1 cellular context compared by ENCODE assay signal in the genomic region with DNA sequence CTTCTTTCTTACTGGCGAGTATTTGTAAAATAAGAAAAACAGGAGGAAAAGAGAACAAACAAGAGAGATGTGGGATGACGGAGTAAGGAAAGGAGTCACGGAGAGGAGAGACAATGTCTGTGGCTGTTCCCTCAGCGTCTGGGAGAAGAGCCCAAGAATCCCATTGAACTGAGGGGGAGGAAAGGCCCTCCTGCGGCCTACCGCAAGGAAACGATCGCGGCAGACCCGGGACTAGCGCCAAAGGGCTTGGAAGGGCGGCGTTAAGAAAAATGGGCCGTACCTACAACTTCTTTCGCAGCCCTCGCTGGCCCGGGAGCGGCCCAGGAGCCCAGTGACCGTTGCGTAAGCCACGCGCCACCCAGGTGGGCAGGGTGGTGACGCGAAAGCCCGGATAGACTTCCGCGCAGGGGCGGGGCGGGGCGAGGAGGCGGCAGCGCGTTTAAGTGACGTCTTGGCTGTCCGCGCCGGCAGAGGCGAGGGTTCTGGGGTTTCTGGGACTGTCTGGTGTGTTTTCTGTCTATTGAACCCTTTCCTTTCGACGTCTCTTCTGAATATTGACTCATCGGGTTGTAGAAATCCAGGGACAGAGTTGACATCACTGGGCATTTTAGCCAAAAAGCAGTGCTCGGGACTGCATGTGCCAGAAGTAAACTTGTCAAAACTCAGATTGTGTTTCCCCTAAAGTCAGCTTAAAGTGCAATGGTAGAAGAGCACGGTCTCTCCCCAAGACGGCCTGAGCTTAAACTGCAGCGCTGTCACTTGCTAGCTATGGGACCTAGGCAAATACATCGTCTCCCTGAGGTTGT.
TF ChIP-seq lines count a peak whose summit lies in the region.

A gene with protein sequence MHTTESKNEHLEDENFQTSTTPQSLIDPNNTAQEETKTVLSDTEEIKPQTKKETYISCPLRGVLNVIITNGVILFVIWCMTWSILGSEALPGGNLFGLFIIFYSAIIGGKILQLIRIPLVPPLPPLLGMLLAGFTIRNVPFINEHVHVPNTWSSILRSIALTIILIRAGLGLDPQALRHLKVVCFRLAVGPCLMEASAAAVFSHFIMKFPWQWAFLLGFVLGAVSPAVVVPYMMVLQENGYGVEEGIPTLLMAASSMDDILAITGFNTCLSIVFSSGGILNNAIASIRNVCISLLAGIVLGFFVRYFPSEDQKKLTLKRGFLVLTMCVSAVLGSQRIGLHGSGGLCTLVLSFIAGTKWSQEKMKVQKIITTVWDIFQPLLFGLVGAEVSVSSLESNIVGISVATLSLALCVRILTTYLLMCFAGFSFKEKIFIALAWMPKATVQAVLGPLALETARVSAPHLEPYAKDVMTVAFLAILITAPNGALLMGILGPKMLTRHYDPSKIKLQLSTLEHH (minus strand): TSS at position 387 of the 806 bp plus-strand sequence. CDS start 27,994 bp downstream, outside the sequence.

TF ChIP-seq in GM12878, 131 proteins besides CTCF, POLR2A, EP300 and RAD21 (continued from another document and continues in another):
- TF ChIP-seq, protein P1, sequence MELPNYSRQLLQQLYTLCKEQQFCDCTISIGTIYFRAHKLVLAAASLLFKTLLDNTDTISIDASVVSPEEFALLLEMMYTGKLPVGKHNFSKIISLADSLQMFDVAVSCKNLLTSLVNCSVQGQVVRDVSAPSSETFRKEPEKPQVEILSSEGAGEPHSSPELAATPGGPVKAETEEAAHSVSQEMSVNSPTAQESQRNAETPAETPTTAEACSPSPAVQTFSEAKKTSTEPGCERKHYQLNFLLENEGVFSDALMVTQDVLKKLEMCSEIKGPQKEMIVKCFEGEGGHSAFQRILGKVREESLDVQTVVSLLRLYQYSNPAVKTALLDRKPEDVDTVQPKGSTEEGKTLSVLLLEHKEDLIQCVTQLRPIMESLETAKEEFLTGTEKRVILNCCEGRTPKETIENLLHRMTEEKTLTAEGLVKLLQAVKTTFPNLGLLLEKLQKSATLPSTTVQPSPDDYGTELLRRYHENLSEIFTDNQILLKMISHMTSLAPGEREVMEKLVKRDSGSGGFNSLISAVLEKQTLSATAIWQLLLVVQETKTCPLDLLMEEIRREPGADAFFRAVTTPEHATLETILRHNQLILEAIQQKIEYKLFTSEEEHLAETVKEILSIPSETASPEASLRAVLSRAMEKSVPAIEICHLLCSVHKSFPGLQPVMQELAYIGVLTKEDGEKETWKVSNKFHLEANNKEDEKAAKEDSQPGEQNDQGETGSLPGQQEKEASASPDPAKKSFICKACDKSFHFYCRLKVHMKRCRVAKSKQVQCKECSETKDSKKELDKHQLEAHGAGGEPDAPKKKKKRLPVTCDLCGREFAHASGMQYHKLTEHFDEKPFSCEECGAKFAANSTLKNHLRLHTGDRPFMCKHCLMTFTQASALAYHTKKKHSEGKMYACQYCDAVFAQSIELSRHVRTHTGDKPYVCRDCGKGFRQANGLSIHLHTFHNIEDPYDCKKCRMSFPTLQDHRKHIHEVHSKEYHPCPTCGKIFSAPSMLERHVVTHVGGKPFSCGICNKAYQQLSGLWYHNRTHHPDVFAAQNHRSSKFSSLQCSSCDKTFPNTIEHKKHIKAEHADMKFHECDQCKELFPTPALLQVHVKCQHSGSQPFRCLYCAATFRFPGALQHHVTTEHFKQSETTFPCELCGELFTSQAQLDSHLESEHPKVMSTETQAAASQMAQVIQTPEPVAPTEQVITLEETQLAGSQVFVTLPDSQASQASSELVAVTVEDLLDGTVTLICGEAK (IDR thresholded peaks at IDR 0.05; ENCODE audit: borderline replicate concordance), result 0 out of 2 replicates have a peak, but pooled peaks have one; percentile 24
- TF ChIP-seq RAD51 (IDR thresholded peaks at IDR 0.05) (no peak; the same call in 1 of the 2 replicates), RELA (IDR thresholded peaks at IDR 0.05; ENCODE audit: borderline replicate concordance, partially characterized antibody) (peak; percentile 25), HDAC2 (IDR thresholded peaks at IDR 0.05) (no peak), SREBF1 (IDR thresholded peaks at IDR 0.05; ENCODE audit: low read length) (no peak), IKZF1 (conservative IDR thresholded peaks at IDR 0.05) (peak; percentile 87), IKZF2 (IDR thresholded peaks at IDR 0.05) (peak; percentile 66 to 84), SMC3 (IDR thresholded peaks at IDR 0.05; ENCODE audit: borderline replicate concordance, low read length) (no peak), ZNF274 (IDR thresholded peaks at IDR 0.05; ENCODE audit: insufficient read depth, insufficient read length) (no peak), NFYA (IDR thresholded peaks at IDR 0.05; ENCODE audit: borderline replicate concordance, low read depth, low read length) (no peak), ZZZ3 (IDR thresholded peaks at IDR 0.05; ENCODE audit: control insufficient read depth, insufficient read length, low read depth) (no peak), SRF (IDR thresholded peaks at IDR 0.05; ENCODE audit: low read depth in 2 of 2, low read length in 2 of 2) (peak in 1 of 2 experiments; percentile 69; a peak in 2 of 4 replicates), WRNIP1 (IDR thresholded peaks at IDR 0.05; ENCODE audit: borderline replicate concordance, low read depth, low read length) (0 out of 2 replicates have a peak, but pooled peaks have one; percentile 57), NR2C2 (IDR thresholded peaks at IDR 0.05; ENCODE audit: borderline replicate concordance, control insufficient read depth, insufficient read length, low read depth) (no peak), NRF1 (conservative IDR thresholded peaks at IDR 0.05; ENCODE audit: low read depth, low read length) (no peak), DPF2 (IDR thresholded peaks at IDR 0.05) (peak; percentile 68), BMI1 (IDR thresholded peaks at IDR 0.05; ENCODE audit: borderline replicate concordance) (no peak), GATAD2B (conservative IDR thresholded peaks at IDR 0.05; ENCODE audit: low read depth) (peak; percentile 80), POLR2AphosphoS5 (IDR thresholded peaks at IDR 0.05; ENCODE audit: low read length) (peak; percentile 92), RUNX3 (IDR thresholded peaks at IDR 0.05; ENCODE audit: low read length) (peak; percentile 62), RBBP5 (conservative IDR thresholded peaks at IDR 0.05) (no peak), RCOR1 (conservative IDR thresholded peaks at IDR 0.05; ENCODE audit: low read depth, low read length) (no peak), PAX8 (IDR thresholded peaks at IDR 0.05) (no peak), SMARCA5 (IDR thresholded peaks at IDR 0.05) (no peak), TCF3 (IDR thresholded peaks at IDR 0.05; ENCODE audit: borderline replicate concordance, insufficient read depth, low read depth, low read length) (peak; percentile 82; the same call in 1 of the 2 replicates), ZNF384 (IDR thresholded peaks at IDR 0.05; ENCODE audit: borderline replicate concordance, low read depth, low read length) (no peak), ETV6 (conservative IDR thresholded peaks at IDR 0.05 in 1 of 2, IDR thresholded peaks at IDR 0.05 in 1 of 2; ENCODE audit: borderline replicate concordance in 1 of 2, low read depth in 1 of 2) (no peak)
- TF ChIP-seq, protein P2, sequence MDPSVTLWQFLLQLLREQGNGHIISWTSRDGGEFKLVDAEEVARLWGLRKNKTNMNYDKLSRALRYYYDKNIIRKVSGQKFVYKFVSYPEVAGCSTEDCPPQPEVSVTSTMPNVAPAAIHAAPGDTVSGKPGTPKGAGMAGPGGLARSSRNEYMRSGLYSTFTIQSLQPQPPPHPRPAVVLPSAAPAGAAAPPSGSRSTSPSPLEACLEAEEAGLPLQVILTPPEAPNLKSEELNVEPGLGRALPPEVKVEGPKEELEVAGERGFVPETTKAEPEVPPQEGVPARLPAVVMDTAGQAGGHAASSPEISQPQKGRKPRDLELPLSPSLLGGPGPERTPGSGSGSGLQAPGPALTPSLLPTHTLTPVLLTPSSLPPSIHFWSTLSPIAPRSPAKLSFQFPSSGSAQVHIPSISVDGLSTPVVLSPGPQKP (IDR thresholded peaks at IDR 0.05; ENCODE audit: low read depth, low read length), result no peak
- TF ChIP-seq, protein P3, sequence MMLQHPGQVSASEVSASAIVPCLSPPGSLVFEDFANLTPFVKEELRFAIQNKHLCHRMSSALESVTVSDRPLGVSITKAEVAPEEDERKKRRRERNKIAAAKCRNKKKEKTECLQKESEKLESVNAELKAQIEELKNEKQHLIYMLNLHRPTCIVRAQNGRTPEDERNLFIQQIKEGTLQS (IDR thresholded peaks at IDR 0.05; ENCODE audit: borderline replicate concordance, extremely low read depth, low read depth, low read length), result peak; percentile 65; the same call in 1 of the 2 replicates
- TF ChIP-seq, protein P4, sequence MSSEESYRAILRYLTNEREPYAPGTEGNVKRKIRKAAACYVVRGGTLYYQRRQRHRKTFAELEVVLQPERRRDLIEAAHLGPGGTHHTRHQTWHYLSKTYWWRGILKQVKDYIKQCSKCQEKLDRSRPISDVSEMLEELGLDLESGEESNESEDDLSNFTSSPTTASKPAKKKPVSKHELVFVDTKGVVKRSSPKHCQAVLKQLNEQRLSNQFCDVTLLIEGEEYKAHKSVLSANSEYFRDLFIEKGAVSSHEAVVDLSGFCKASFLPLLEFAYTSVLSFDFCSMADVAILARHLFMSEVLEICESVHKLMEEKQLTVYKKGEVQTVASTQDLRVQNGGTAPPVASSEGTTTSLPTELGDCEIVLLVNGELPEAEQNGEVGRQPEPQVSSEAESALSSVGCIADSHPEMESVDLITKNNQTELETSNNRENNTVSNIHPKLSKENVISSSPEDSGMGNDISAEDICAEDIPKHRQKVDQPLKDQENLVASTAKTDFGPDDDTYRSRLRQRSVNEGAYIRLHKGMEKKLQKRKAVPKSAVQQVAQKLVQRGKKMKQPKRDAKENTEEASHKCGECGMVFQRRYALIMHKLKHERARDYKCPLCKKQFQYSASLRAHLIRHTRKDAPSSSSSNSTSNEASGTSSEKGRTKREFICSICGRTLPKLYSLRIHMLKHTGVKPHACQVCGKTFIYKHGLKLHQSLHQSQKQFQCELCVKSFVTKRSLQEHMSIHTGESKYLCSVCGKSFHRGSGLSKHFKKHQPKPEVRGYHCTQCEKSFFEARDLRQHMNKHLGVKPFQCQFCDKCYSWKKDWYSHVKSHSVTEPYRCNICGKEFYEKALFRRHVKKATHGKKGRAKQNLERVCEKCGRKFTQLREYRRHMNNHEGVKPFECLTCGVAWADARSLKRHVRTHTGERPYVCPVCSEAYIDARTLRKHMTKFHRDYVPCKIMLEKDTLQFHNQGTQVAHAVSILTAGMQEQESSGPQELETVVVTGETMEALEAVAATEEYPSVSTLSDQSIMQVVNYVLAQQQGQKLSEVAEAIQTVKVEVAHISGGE (CRISPR knock-in tag; IDR thresholded peaks at IDR 0.05), result no peak
- TF ChIP-seq, protein P5, sequence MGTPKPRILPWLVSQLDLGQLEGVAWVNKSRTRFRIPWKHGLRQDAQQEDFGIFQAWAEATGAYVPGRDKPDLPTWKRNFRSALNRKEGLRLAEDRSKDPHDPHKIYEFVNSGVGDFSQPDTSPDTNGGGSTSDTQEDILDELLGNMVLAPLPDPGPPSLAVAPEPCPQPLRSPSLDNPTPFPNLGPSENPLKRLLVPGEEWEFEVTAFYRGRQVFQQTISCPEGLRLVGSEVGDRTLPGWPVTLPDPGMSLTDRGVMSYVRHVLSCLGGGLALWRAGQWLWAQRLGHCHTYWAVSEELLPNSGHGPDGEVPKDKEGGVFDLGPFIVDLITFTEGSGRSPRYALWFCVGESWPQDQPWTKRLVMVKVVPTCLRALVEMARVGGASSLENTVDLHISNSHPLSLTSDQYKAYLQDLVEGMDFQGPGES (IDR thresholded peaks at IDR 0.05), result no peak
- TF ChIP-seq, protein P6, sequence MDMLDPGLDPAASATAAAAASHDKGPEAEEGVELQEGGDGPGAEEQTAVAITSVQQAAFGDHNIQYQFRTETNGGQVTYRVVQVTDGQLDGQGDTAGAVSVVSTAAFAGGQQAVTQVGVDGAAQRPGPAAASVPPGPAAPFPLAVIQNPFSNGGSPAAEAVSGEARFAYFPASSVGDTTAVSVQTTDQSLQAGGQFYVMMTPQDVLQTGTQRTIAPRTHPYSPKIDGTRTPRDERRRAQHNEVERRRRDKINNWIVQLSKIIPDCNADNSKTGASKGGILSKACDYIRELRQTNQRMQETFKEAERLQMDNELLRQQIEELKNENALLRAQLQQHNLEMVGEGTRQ (IDR thresholded peaks at IDR 0.05; ENCODE audit: borderline replicate concordance, low read depth, low read length), result no peak
- TF ChIP-seq, protein P7, sequence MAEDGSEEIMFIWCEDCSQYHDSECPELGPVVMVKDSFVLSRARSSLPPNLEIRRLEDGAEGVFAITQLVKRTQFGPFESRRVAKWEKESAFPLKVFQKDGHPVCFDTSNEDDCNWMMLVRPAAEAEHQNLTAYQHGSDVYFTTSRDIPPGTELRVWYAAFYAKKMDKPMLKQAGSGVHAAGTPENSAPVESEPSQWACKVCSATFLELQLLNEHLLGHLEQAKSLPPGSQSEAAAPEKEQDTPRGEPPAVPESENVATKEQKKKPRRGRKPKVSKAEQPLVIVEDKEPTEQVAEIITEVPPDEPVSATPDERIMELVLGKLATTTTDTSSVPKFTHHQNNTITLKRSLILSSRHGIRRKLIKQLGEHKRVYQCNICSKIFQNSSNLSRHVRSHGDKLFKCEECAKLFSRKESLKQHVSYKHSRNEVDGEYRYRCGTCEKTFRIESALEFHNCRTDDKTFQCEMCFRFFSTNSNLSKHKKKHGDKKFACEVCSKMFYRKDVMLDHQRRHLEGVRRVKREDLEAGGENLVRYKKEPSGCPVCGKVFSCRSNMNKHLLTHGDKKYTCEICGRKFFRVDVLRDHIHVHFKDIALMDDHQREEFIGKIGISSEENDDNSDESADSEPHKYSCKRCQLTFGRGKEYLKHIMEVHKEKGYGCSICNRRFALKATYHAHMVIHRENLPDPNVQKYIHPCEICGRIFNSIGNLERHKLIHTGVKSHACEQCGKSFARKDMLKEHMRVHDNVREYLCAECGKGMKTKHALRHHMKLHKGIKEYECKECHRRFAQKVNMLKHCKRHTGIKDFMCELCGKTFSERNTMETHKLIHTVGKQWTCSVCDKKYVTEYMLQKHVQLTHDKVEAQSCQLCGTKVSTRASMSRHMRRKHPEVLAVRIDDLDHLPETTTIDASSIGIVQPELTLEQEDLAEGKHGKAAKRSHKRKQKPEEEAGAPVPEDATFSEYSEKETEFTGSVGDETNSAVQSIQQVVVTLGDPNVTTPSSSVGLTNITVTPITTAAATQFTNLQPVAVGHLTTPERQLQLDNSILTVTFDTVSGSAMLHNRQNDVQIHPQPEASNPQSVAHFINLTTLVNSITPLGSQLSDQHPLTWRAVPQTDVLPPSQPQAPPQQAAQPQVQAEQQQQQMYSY (CRISPR knock-in tag; IDR thresholded peaks at IDR 0.05), result no peak
